ENCODE assay signal across 28 cellular contexts in genomic region chr4:129327637-129328036, GRCh38.
DNase-seq lines count a peak whose midpoint lies in the region; ATAC-seq and TF ChIP-seq lines count a peak whose summit lies in the region.
"Had no signal": no experiment of that assay in that cellular context is flagged by ENCODE, and none has a peak within 500 bp of the region (broad histone marks: within the 10 kb centered on the region; RNA-seq: fewer than 3 reads in every experiment).

No MANE protein-coding gene starts in this region.

- POLR2A ChIA-PET in naive thymus-derived CD4-positive, alpha-beta T cell (lab: Charles Lee) = no interaction called here

- CTCF ChIA-PET in naive thymus-derived CD4-positive, alpha-beta T cell (lab: Charles Lee) = no interaction called here

- no peak for DNase-seq in CD14-positive monocyte (ENCODE audit: low spot score)
- DNase-seq in MV-4-11 (lab: John Stamatoyannopoulos, UW) = peak; percentile 94
- DNase-seq in SIG-M5 treated with dmso at 0.1 percent for 504 hours (lab: John Stamatoyannopoulos, UW; ENCODE audit: unreplicated experiment) = peak; percentile 73
- DNase-seq in naive thymus-derived CD4-positive, alpha-beta T cell = no peak
- DNase-seq in dermis blood vessel endothelial cell = no peak
- DNase-seq in lower leg skin (ENCODE audit: low spot score in 2 of 2) = no peak
- DNase-seq: activated CD4-positive, alpha-beta memory T cell treated with anti-CD3 and anti-CD28 coated beads, Interleukin-2, amount 10 ng/mL, durations not matched to agents 7 days and 5 days; activated CD4-positive, CD25-positive, alpha-beta regulatory T cell treated with anti-CD3 and anti-CD28 coated beads, Interleukin-2, amount 50 U/mL, for 72 hours; effector memory CD8-positive, alpha-beta T cell; heart left ventricle; kidney glomerular epithelial cell; NCI-H146; sigmoid colon; stimulated activated CD4-positive, alpha-beta T cell treated with anti-CD3 and anti-CD28 coated beads, Interleukin-15, amount 100 ng/mL, for 24 hours; stimulated activated naive CD4-positive, alpha-beta T cell; testis; uterus had no signal

- intact Hi-C loops in CD14-positive monocyte (cut with micrococcal nuclease) (loop anchor here in 1 of 2 donors (10.0 kb wide), 1 partner anchor 233 kb away; the partner anchor contains the start of genes C4orf33 and SCLT1), lower leg skin (cut with DNase I; ENCODE audit: low total_unique reads) (no loop called here)
- intact Hi-C loops in naive thymus-derived CD4-positive, alpha-beta T cell (cut with micrococcal nuclease) = no loop called here

- H3K27me3 Mint-ChIP-seq in CD14-positive monocyte (ENCODE audit: low read depth in 3 of 3) = peaks cover 0 to 6% (median 3%) of the 10 kb centered on the region in 3 donors
- H3K27me3 Mint-ChIP-seq in naive thymus-derived CD4-positive, alpha-beta T cell = peaks cover 0 to 24% (median 16%) of the 10 kb centered on the region in 5 donors
- H3K27me3 Mint-ChIP-seq: activated CD4-positive, alpha-beta memory T cell treated with anti-CD3 and anti-CD28 coated beads, Interleukin-2, amount 10 ng/mL, durations not matched to agents 7 days and 5 days had no signal

- peaks cover 60% of the 10 kb centered on the region for H3K4me1 Mint-ChIP-seq in CD14-positive monocyte
- H3K4me1 Mint-ChIP-seq in naive thymus-derived CD4-positive, alpha-beta T cell = peaks cover 0 to 2% (median 0%) of the 10 kb centered on the region in 7 donors
- H3K4me1 Mint-ChIP-seq: activated CD4-positive, alpha-beta memory T cell treated with anti-CD3 and anti-CD28 coated beads, Interleukin-2, amount 10 ng/mL, durations not matched to agents 7 days and 5 days had no signal

- H3K27ac ChIP-seq in naive thymus-derived CD4-positive, alpha-beta T cell (ENCODE audit: low read depth, low read length) = no peak overlapping the region
- H3K27ac ChIP-seq: A549, breast epithelium, prostate gland, SJSA1, testis, uterus had no signal

- ATAC-seq in naive thymus-derived CD4-positive, alpha-beta T cell = peak; percentile 51
- ATAC-seq in GM19467 (IDR thresholded peaks at IDR 0.05; ENCODE audit: unreplicated experiment) (no peak), HG02571 (IDR thresholded peaks at IDR 0.05; ENCODE audit: unreplicated experiment) (no peak)
- ATAC-seq: A549; activated naive CD4-positive, alpha-beta T cell treated with anti-CD3 and anti-CD28 coated beads, Interleukin-2, amount 50 U/mL, for 72 hours; effector memory CD8-positive, alpha-beta T cell; Panc1 had no signal

- H3K9me3 ChIP-seq in naive thymus-derived CD4-positive, alpha-beta T cell (ENCODE audit: control insufficient read depth in 2 of 3, low read length in 3 of 3) = no peaks in the 10 kb centered on the region
- H3K9me3 ChIP-seq: A549, breast epithelium, prostate gland, sigmoid colon, SJSA1, testis, uterus had no signal

- no peak for TF ChIP-seq POLR2A in lower leg skin (IDR thresholded peaks at IDR 0.05)

- H3K9me3 Mint-ChIP-seq in CD14-positive monocyte = peaks cover 0 to 2% (median 0%) of the 10 kb centered on the region in 7 donors
- H3K9me3 Mint-ChIP-seq in naive thymus-derived CD4-positive, alpha-beta T cell = peaks cover 0 to 3% (median 0%) of the 10 kb centered on the region in 11 donors
- H3K9me3 Mint-ChIP-seq: activated naive CD4-positive, alpha-beta T cell treated with anti-CD3 and anti-CD28 coated beads, Interleukin-2, amount 50 U/mL, for 72 hours; activated T-helper 2 cell treated with anti-CD3 and anti-CD28 coated beads, Interferon-gamma antibody, Interleukin-2, Interleukin-4, amounts not matched to agents 10 μg/mL and 5 μg/mL and 100 μg/mL, durations not matched to agents 14 hours and 24 hours and 36 hours; effector memory CD8-positive, alpha-beta T cell had no signal

- H3K4me3 ChIP-seq in naive thymus-derived CD4-positive, alpha-beta T cell (ENCODE audit: low read length) = no peak overlapping the region
- H3K4me3 ChIP-seq in lower leg skin (ENCODE audit: low read depth, poor library complexity, severe bottlenecking) = no peak overlapping the region
- H3K4me3 ChIP-seq: A549, breast epithelium, heart left ventricle, prostate gland, sigmoid colon, SJSA1, testis, uterus had no signal

- peak overlapping the region in 1 of 2 donors; percentile 60 for H3K4me3 Mint-ChIP-seq in CD14-positive monocyte
- H3K4me3 Mint-ChIP-seq in naive thymus-derived CD4-positive, alpha-beta T cell = no peak overlapping the region
- H3K4me3 Mint-ChIP-seq: activated CD4-positive, alpha-beta memory T cell treated with anti-CD3 and anti-CD28 coated beads, Interleukin-2, amount 10 ng/mL, durations not matched to agents 7 days and 5 days; effector memory CD8-positive, alpha-beta T cell; IgD-negative memory B cell; T-helper 1 cell treated with Interleukin-12 subunit alpha and Interleukin-12 subunit beta and Interleukin-4 antibody, amounts not matched to agents 30 μg/mL and 1 μg/mL, for 36 hours had no signal

- H3K36me3 ChIP-seq in naive thymus-derived CD4-positive, alpha-beta T cell (ENCODE audit: control insufficient read depth in 2 of 3, insufficient read depth in 3 of 3, low read length in 3 of 3) = no peaks in the 10 kb centered on the region
- H3K36me3 ChIP-seq: breast epithelium, heart left ventricle, prostate gland, sigmoid colon, SJSA1, uterus had no signal

- 59 to 69% methylated on average over 2 of the region's 2 CpGs for WGBS in lower leg skin, 2 donors

- H3K27ac Mint-ChIP-seq in CD14-positive monocyte = peak overlapping the region; percentile 90 to 98 (median 94)
- H3K27ac Mint-ChIP-seq in naive thymus-derived CD4-positive, alpha-beta T cell = no peak overlapping the region
- H3K27ac Mint-ChIP-seq: activated CD4-positive, alpha-beta memory T cell treated with anti-CD3 and anti-CD28 coated beads, Interleukin-2, amount 10 ng/mL, durations not matched to agents 7 days and 5 days; activated naive CD4-positive, alpha-beta T cell treated with anti-CD3 and anti-CD28 coated beads, Interleukin-2, amount 50 U/mL, for 72 hours; activated T-helper 2 cell treated with anti-CD3 and anti-CD28 coated beads, Interferon-gamma antibody, Interleukin-2, Interleukin-4, amounts not matched to agents 10 μg/mL and 5 μg/mL and 100 μg/mL, durations not matched to agents 14 hours and 24 hours and 36 hours; effector memory CD8-positive, alpha-beta T cell; IgD-negative memory B cell; T-helper 1 cell treated with Interleukin-12 subunit alpha and Interleukin-12 subunit beta and Interleukin-4 antibody, amounts not matched to agents 30 μg/mL and 1 μg/mL, for 36 hours had no signal

- peaks cover 3 to 4% of the 10 kb centered on the region in 2 donors for H3K36me3 Mint-ChIP-seq in CD14-positive monocyte
- H3K36me3 Mint-ChIP-seq in naive thymus-derived CD4-positive, alpha-beta T cell = peaks cover 0 to 4% (median 0%) of the 10 kb centered on the region in 5 donors
- H3K36me3 Mint-ChIP-seq: activated naive CD4-positive, alpha-beta T cell treated with anti-CD3 and anti-CD28 coated beads, Interleukin-2, amount 50 U/mL, for 72 hours; IgD-negative memory B cell had no signal

- H3K4me1 ChIP-seq in naive thymus-derived CD4-positive, alpha-beta T cell (ENCODE audit: control insufficient read depth in 2 of 2, insufficient read depth in 2 of 2, low read length in 2 of 2) = no peaks in the 10 kb centered on the region
- H3K4me1 ChIP-seq: A549, breast epithelium, prostate gland, sigmoid colon, SJSA1, testis, uterus had no signal

- TF ChIP-seq CTCF in CD14-positive monocyte (IDR thresholded peaks at IDR 0.05) (no peak), lower leg skin (IDR thresholded peaks at IDR 0.05) (no peak)

- no peaks in the 10 kb centered on the region for H3K27me3 ChIP-seq in naive thymus-derived CD4-positive, alpha-beta T cell (ENCODE audit: control insufficient read depth in 2 of 2, insufficient read depth in 2 of 2, low read length in 2 of 2)
- H3K27me3 ChIP-seq: breast epithelium, sigmoid colon, SJSA1, testis, uterus had no signal

Comparison
In these comparisons a context has a peak if more than half of its experiments do, and no peak if none do; other contexts are left out.
1. DNase-seq: peak in MV-4-11 (single experiment) and SIG-M5 treated with dmso at 0.1 percent for 504 hours (single experiment); none in CD14-positive monocyte (single experiment), naive thymus-derived CD4-positive, alpha-beta T cell (0 of 9), dermis blood vessel endothelial cell (single experiment) and lower leg skin (0 of 2).
2. H3K27ac Mint-ChIP-seq: peak in CD14-positive monocyte (7 of 7); none in naive thymus-derived CD4-positive, alpha-beta T cell (0 of 9).